1 cellular context compared by ENCODE assay signal in the genomic region with DNA sequence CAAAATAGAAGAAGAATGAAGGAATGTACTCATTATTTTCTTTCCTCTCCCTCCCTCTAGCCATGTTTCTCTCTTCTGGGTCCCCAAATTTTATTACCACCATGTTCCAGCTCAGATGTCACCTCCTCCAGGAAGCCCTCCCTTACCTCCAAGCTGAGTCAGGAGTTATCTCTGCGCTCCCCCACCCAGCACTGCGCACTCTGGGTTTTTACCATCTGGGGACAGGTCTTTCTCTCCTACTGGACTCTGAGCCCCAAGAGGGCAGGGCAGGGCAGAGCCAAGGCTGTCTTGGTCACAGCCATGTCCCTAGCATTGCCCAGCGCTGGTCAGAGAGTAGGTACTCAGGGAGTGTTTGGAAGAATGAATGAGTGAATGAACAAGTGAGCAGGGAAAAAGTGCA.
TF ChIP-seq lines count a peak whose summit lies in the region.

No MANE protein-coding gene starts in this region.

TF ChIP-seq in K562, 482 proteins besides CTCF, POLR2A, EP300 and RAD21 (continues in another document):
- TF ChIP-seq ZNF133 (CRISPR knock-in tag; IDR thresholded peaks at IDR 0.05) (no peak), BCOR (IDR thresholded peaks at IDR 0.05) (peak; percentile 98), CREM (IDR thresholded peaks at IDR 0.05; ENCODE audit: low read depth) (0 out of 2 replicates have a peak, but pooled peaks have one; percentile 3), RCOR1 (IDR thresholded peaks at IDR 0.05; ENCODE audit: borderline replicate concordance in 1 of 2, low read depth in 2 of 2, low read length in 2 of 2) (peak in 1 of 2 experiments; percentile 59; a peak in 1 of 4 replicates), DPF2 (IDR thresholded peaks at IDR 0.05) (0 out of 2 replicates have a peak, but pooled peaks have one; percentile 17), PTBP1 (IDR thresholded peaks at IDR 0.05; ENCODE audit: low read depth, low read length) (peak; percentile 92), ELF4 (CRISPR knock-in tag; IDR thresholded peaks at IDR 0.05) (no peak), SIRT6 (IDR thresholded peaks at IDR 0.05; ENCODE audit: low read depth, low read length) (no peak), ZNF24 (IDR thresholded peaks at IDR 0.05) (peak; percentile 81; the same call in 1 of the 2 replicates), KDM1A (IDR thresholded peaks at IDR 0.05) (peak; percentile 84 to 90), NFE2 (IDR thresholded peaks at IDR 0.05; ENCODE audit: low read depth) (0 out of 2 replicates have a peak, but pooled peaks have one; percentile 8), HNRNPK (IDR thresholded peaks at IDR 0.05; ENCODE audit: low read depth, low read length, poor library complexity, severe bottlenecking) (no peak), TRIM28 (IDR thresholded peaks at IDR 0.05) (no peak), PCBP1 (IDR thresholded peaks at IDR 0.05; ENCODE audit: low read depth, low read length, poor library complexity, severe bottlenecking) (no peak), RBM25 (IDR thresholded peaks at IDR 0.05; ENCODE audit: low read depth, low read length, severe bottlenecking) (peak; percentile 95), MCM7 (IDR thresholded peaks at IDR 0.05) (no peak), STAT5B (CRISPR knock-in tag; IDR thresholded peaks at IDR 0.05) (no peak), CCNT2 (IDR thresholded peaks at IDR 0.05; ENCODE audit: borderline replicate concordance, extremely low read depth, insufficient read length, low read depth, low read length) (no peak), NCOA4 (IDR thresholded peaks at IDR 0.05; ENCODE audit: partially characterized antibody) (no peak), FIP1L1 (IDR thresholded peaks at IDR 0.05; ENCODE audit: low read depth, low read length, poor library complexity, severe bottlenecking) (no peak), ZNF766 (CRISPR knock-in tag; conservative IDR thresholded peaks at IDR 0.05) (no peak), DNMT1 (IDR thresholded peaks at IDR 0.05) (no peak), MEIS2 (IDR thresholded peaks at IDR 0.05; ENCODE audit: partially characterized antibody) (no peak), RB1 (IDR thresholded peaks at IDR 0.05; ENCODE audit: low read depth) (0 out of 2 replicates have a peak, but pooled peaks have one; percentile 15), ZNF316 (IDR thresholded peaks at IDR 0.05) (peak; percentile 67), ZZZ3 (IDR thresholded peaks at IDR 0.05) (no peak), EZH2 (IDR thresholded peaks at IDR 0.05; ENCODE audit: borderline replicate concordance, low read depth, low read length) (no peak), XRCC3 (IDR thresholded peaks at IDR 0.05) (no peak), SMARCA5 (IDR thresholded peaks at IDR 0.05) (peak; percentile 92), ESRRB (CRISPR knock-in tag; IDR thresholded peaks at IDR 0.05; ENCODE audit: borderline replicate concordance) (no peak), ZNF707 (CRISPR knock-in tag; conservative IDR thresholded peaks at IDR 0.05) (no peak), ARID2 (IDR thresholded peaks at IDR 0.05) (no peak), ZSCAN32 (CRISPR knock-in tag; IDR thresholded peaks at IDR 0.05) (no peak), MAFG (tag; conservative IDR thresholded peaks at IDR 0.05) (peak; percentile 26; the same call in 1 of the 2 replicates), PHF20 (IDR thresholded peaks at IDR 0.05; ENCODE audit: partially characterized antibody) (peak; percentile 33), HDAC1 (IDR thresholded peaks at IDR 0.05) (no peak), RFX5 (IDR thresholded peaks at IDR 0.05; ENCODE audit: low read depth, low read length) (no peak), CCAR2 (IDR thresholded peaks at IDR 0.05; ENCODE audit: low read depth, low read length) (no peak), ADNP (tag; IDR thresholded peaks at IDR 0.05) (peak; percentile 64; the same call in 1 of the 2 replicates), SMARCA4 (IDR thresholded peaks at IDR 0.05) (no peak), ZBTB7A (IDR thresholded peaks at IDR 0.05; ENCODE audit: borderline replicate concordance, control insufficient read depth, low read depth, low read length) (0 out of 2 replicates have a peak, but pooled peaks have one; percentile 20), SMARCE1 (IDR thresholded peaks at IDR 0.05) (no peak)
- TF ChIP-seq, protein P1, sequence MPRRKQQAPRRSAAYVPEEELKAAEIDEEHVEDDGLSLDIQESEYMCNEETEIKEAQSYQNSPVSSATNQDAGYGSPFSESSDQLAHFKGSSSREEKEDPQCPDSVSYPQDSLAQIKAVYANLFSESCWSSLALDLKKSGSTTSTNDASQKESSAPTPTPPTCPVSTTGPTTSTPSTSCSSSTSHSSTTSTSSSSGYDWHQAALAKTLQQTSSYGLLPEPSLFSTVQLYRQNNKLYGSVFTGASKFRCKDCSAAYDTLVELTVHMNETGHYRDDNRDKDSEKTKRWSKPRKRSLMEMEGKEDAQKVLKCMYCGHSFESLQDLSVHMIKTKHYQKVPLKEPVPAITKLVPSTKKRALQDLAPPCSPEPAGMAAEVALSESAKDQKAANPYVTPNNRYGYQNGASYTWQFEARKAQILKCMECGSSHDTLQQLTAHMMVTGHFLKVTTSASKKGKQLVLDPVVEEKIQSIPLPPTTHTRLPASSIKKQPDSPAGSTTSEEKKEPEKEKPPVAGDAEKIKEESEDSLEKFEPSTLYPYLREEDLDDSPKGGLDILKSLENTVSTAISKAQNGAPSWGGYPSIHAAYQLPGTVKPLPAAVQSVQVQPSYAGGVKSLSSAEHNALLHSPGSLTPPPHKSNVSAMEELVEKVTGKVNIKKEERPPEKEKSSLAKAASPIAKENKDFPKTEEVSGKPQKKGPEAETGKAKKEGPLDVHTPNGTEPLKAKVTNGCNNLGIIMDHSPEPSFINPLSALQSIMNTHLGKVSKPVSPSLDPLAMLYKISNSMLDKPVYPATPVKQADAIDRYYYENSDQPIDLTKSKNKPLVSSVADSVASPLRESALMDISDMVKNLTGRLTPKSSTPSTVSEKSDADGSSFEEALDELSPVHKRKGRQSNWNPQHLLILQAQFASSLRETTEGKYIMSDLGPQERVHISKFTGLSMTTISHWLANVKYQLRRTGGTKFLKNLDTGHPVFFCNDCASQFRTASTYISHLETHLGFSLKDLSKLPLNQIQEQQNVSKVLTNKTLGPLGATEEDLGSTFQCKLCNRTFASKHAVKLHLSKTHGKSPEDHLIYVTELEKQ (CRISPR knock-in tag; IDR thresholded peaks at IDR 0.05), result no peak
- TF ChIP-seq, protein P2, sequence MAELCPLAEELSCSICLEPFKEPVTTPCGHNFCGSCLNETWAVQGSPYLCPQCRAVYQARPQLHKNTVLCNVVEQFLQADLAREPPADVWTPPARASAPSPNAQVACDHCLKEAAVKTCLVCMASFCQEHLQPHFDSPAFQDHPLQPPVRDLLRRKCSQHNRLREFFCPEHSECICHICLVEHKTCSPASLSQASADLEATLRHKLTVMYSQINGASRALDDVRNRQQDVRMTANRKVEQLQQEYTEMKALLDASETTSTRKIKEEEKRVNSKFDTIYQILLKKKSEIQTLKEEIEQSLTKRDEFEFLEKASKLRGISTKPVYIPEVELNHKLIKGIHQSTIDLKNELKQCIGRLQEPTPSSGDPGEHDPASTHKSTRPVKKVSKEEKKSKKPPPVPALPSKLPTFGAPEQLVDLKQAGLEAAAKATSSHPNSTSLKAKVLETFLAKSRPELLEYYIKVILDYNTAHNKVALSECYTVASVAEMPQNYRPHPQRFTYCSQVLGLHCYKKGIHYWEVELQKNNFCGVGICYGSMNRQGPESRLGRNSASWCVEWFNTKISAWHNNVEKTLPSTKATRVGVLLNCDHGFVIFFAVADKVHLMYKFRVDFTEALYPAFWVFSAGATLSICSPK (IDR thresholded peaks at IDR 0.05; ENCODE audit: borderline replicate concordance), result no peak
- TF ChIP-seq, protein P3, sequence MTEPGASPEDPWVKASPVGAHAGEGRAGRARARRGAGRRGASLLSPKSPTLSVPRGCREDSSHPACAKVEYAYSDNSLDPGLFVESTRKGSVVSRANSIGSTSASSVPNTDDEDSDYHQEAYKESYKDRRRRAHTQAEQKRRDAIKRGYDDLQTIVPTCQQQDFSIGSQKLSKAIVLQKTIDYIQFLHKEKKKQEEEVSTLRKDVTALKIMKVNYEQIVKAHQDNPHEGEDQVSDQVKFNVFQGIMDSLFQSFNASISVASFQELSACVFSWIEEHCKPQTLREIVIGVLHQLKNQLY (CRISPR knock-in tag; conservative IDR thresholded peaks at IDR 0.05), result no peak
- TF ChIP-seq, protein P4, sequence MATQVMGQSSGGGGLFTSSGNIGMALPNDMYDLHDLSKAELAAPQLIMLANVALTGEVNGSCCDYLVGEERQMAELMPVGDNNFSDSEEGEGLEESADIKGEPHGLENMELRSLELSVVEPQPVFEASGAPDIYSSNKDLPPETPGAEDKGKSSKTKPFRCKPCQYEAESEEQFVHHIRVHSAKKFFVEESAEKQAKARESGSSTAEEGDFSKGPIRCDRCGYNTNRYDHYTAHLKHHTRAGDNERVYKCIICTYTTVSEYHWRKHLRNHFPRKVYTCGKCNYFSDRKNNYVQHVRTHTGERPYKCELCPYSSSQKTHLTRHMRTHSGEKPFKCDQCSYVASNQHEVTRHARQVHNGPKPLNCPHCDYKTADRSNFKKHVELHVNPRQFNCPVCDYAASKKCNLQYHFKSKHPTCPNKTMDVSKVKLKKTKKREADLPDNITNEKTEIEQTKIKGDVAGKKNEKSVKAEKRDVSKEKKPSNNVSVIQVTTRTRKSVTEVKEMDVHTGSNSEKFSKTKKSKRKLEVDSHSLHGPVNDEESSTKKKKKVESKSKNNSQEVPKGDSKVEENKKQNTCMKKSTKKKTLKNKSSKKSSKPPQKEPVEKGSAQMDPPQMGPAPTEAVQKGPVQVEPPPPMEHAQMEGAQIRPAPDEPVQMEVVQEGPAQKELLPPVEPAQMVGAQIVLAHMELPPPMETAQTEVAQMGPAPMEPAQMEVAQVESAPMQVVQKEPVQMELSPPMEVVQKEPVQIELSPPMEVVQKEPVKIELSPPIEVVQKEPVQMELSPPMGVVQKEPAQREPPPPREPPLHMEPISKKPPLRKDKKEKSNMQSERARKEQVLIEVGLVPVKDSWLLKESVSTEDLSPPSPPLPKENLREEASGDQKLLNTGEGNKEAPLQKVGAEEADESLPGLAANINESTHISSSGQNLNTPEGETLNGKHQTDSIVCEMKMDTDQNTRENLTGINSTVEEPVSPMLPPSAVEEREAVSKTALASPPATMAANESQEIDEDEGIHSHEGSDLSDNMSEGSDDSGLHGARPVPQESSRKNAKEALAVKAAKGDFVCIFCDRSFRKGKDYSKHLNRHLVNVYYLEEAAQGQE (CRISPR knock-in tag; IDR thresholded peaks at IDR 0.05; ENCODE audit: low read depth), result no peak
- TF ChIP-seq, protein P5, sequence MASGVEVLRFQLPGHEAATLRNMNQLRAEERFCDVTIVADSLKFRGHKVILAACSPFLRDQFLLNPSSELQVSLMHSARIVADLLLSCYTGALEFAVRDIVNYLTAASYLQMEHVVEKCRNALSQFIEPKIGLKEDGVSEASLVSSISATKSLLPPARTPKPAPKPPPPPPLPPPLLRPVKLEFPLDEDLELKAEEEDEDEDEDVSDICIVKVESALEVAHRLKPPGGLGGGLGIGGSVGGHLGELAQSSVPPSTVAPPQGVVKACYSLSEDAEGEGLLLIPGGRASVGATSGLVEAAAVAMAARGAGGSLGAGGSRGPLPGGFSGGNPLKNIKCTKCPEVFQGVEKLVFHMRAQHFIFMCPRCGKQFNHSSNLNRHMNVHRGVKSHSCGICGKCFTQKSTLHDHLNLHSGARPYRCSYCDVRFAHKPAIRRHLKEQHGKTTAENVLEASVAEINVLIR (CRISPR knock-in tag; IDR thresholded peaks at IDR 0.05), result no peak
- TF ChIP-seq, protein P6, sequence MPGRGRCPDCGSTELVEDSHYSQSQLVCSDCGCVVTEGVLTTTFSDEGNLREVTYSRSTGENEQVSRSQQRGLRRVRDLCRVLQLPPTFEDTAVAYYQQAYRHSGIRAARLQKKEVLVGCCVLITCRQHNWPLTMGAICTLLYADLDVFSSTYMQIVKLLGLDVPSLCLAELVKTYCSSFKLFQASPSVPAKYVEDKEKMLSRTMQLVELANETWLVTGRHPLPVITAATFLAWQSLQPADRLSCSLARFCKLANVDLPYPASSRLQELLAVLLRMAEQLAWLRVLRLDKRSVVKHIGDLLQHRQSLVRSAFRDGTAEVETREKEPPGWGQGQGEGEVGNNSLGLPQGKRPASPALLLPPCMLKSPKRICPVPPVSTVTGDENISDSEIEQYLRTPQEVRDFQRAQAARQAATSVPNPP (IDR thresholded peaks at IDR 0.05; ENCODE audit: borderline replicate concordance, insufficient read depth, insufficient read length), result no peak
- TF ChIP-seq, protein P7, sequence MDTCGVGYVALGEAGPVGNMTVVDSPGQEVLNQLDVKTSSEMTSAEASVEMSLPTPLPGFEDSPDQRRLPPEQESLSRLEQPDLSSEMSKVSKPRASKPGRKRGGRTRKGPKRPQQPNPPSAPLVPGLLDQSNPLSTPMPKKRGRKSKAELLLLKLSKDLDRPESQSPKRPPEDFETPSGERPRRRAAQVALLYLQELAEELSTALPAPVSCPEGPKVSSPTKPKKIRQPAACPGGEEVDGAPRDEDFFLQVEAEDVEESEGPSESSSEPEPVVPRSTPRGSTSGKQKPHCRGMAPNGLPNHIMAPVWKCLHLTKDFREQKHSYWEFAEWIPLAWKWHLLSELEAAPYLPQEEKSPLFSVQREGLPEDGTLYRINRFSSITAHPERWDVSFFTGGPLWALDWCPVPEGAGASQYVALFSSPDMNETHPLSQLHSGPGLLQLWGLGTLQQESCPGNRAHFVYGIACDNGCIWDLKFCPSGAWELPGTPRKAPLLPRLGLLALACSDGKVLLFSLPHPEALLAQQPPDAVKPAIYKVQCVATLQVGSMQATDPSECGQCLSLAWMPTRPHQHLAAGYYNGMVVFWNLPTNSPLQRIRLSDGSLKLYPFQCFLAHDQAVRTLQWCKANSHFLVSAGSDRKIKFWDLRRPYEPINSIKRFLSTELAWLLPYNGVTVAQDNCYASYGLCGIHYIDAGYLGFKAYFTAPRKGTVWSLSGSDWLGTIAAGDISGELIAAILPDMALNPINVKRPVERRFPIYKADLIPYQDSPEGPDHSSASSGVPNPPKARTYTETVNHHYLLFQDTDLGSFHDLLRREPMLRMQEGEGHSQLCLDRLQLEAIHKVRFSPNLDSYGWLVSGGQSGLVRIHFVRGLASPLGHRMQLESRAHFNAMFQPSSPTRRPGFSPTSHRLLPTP (IDR thresholded peaks at IDR 0.05; ENCODE audit: borderline replicate concordance, extremely low read depth, insufficient read length), result peak; percentile 64
- TF ChIP-seq, protein P8, sequence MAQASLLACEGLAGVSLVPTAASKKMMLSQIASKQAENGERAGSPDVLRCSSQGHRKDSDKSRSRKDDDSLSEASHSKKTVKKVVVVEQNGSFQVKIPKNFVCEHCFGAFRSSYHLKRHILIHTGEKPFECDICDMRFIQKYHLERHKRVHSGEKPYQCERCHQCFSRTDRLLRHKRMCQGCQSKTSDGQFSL (CRISPR knock-in tag; IDR thresholded peaks at IDR 0.05), result peak; percentile 44; the same call in 1 of the 2 replicates
- TF ChIP-seq, protein P8 (tag; IDR thresholded peaks at IDR 0.05), result 0 out of 4 replicates have a peak, but pooled peaks of 1 of the 2 experiments have one; percentile 36
